In the genomic region with DNA sequence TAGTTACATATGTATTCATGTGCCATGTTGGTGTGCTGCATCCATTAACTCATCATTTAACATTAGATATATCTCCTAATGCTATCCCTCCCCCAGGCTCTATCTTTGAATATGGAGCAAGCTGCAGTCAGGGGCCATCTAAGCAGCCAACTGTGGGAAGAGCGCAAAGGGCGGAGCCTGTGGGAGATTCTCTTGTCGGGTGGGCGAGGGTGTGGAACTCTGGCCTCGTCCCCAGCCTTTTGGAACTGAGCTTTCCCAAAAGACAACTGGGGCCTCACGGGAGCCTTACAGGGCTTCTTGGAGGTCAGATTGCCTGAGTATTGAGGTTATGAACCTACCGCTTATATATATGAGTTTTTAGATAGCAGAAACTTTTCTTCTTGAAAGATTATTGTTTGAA, we compare ENCODE assay signal across 16 cellular contexts.
DNase-seq lines count a peak whose midpoint lies in the region; ATAC-seq and TF ChIP-seq lines count a peak whose summit lies in the region.
"Had no signal": no experiment of that assay in that cellular context is flagged by ENCODE, and none has a peak within 500 bp of the region (broad histone marks: within the 10 kb centered on the region; RNA-seq: fewer than 3 reads in every experiment).

No MANE protein-coding gene starts in this region.

- H3F3A ChIP-seq in neural progenitor cell (ENCODE audit: low read depth) = peaks cover 5% of the 10 kb centered on the region

- DNase-seq in DND-41 = no peak
- peak; percentile 17 for DNase-seq in LHCN-M2 (ENCODE audit: low read depth)
- no peak for DNase-seq in activated CD8-positive, alpha-beta T cell treated with anti-CD3 and anti-CD28 coated beads, Interleukin-2, amount 10 ng/mL, durations not matched to agents 7 days and 5 days
- DNase-seq in neural progenitor cell (ENCODE audit: low spot score) = peak; percentile 19
- DNase-seq in NCI-H2107 treated with DMSO at 0.1 percent for 48 hours (lab: John Stamatoyannopoulos, UW; ENCODE audit: unreplicated experiment) = no peak
- no peak for DNase-seq in occipital lobe (lab: John Stamatoyannopoulos, UW)
- DNase-seq: left cardiac atrium, NCI-H187, NCI-H446, upper lobe of left lung had no signal

- no peaks in the 10 kb centered on the region for H3K9me3 ChIP-seq in DND-41 (ENCODE audit: insufficient read depth, low read length, severe bottlenecking)
- no peaks in the 10 kb centered on the region for H3K9me3 ChIP-seq in neural progenitor cell (ENCODE audit: low read depth)
- H3K9me3 ChIP-seq: breast epithelium, upper lobe of left lung had no signal

- H3K4me1 ChIP-seq in DND-41 (ENCODE audit: insufficient read depth, low read length) = peaks cover 23% of the 10 kb centered on the region
- H3K4me1 ChIP-seq in neural progenitor cell = peaks cover 16% of the 10 kb centered on the region
- H3K4me1 ChIP-seq: breast epithelium, upper lobe of left lung had no signal

- peak overlapping the region; percentile 31 for H3K27ac Mint-ChIP-seq in activated CD8-positive, alpha-beta T cell treated with anti-CD3 and anti-CD28 coated beads, Interleukin-2, amount 10 ng/mL, durations not matched to agents 7 days and 5 days
- H3K27ac Mint-ChIP-seq in neural progenitor cell = peak overlapping the region; percentile 76
- H3K27ac Mint-ChIP-seq: nephron had no signal

- no peaks in the 10 kb centered on the region for H3K36me3 ChIP-seq in DND-41 (ENCODE audit: insufficient read depth, low read length)
- no peaks in the 10 kb centered on the region for H3K36me3 ChIP-seq in neural progenitor cell
- H3K36me3 ChIP-seq: breast epithelium, upper lobe of left lung had no signal

- POLR2A ChIA-PET in activated CD8-positive, alpha-beta T cell treated with anti-CD3 and anti-CD28 coated beads, Interleukin-2, amount 10 ng/mL, durations not matched to agents 7 days and 5 days (lab: Charles Lee) = interaction anchor here (1.0 to 1.3 kb wide), 2 partner anchors 72 to 1134 kb away, joined by 3 to 7 read pairs; no protein-coding TSS in a partner anchor

- CTCF ChIA-PET in activated CD8-positive, alpha-beta T cell treated with anti-CD3 and anti-CD28 coated beads, Interleukin-2, amount 10 ng/mL, durations not matched to agents 7 days and 5 days (lab: Charles Lee) = interaction anchor here (1.0 to 4.1 kb wide), 7 partner anchors 12 to 689 kb away, joined by 3 to 44 read pairs (median 11); partner anchors contain the start of gene KCNH1

- H3K79me2 ChIP-seq in DND-41 (ENCODE audit: insufficient read depth, low read length) (no peaks in the 10 kb centered on the region), neural progenitor cell (ENCODE audit: low read depth) (no peaks in the 10 kb centered on the region)

- H3K36me3 Mint-ChIP-seq in activated CD8-positive, alpha-beta T cell treated with anti-CD3 and anti-CD28 coated beads, Interleukin-2, amount 10 ng/mL, durations not matched to agents 7 days and 5 days (ENCODE audit: low read depth) = no peaks in the 10 kb centered on the region
- H3K36me3 Mint-ChIP-seq in neural progenitor cell = peaks cover 4% of the 10 kb centered on the region

- no peak overlapping the region for H3K4me3 ChIP-seq in DND-41 (ENCODE audit: low read depth in 1 of 2, low read length in 2 of 2)
- no peak overlapping the region for H3K4me3 ChIP-seq in neural progenitor cell
- H3K4me3 ChIP-seq: breast epithelium, coronary artery, upper lobe of left lung had no signal

- H3K27ac ChIP-seq in DND-41 (ENCODE audit: low read length) = peak overlapping the region; percentile 70
- no peak overlapping the region for H3K27ac ChIP-seq in neural progenitor cell
- H3K27ac ChIP-seq: breast epithelium, coronary artery, RWPE1, upper lobe of left lung had no signal

- H3K27me3 ChIP-seq in DND-41 (ENCODE audit: insufficient read depth, low read length, poor library complexity) = no peaks in the 10 kb centered on the region
- no peaks in the 10 kb centered on the region for H3K27me3 ChIP-seq in neural progenitor cell
- H3K27me3 ChIP-seq: breast epithelium, upper lobe of left lung had no signal

- H3K9ac ChIP-seq in DND-41 (ENCODE audit: low read depth, low read length) (peak overlapping the region; percentile 2; the same call in 1 of the 2 replicates), neural progenitor cell (no peak overlapping the region)

- H4K20me1 ChIP-seq in DND-41 (ENCODE audit: insufficient read depth, low read length) (no peaks in the 10 kb centered on the region), neural progenitor cell (ENCODE audit: low read depth) (no peaks in the 10 kb centered on the region)

- peak overlapping the region; percentile 47; the same call in 1 of the 2 replicates for H3K4me2 ChIP-seq in DND-41 (ENCODE audit: insufficient read depth, low read length)
- H3K4me2 ChIP-seq in neural progenitor cell = peak overlapping the region; percentile 51

- H3K4me1 Mint-ChIP-seq in activated CD8-positive, alpha-beta T cell treated with anti-CD3 and anti-CD28 coated beads, Interleukin-2, amount 10 ng/mL, durations not matched to agents 7 days and 5 days (ENCODE audit: low read depth) = peaks cover 18% of the 10 kb centered on the region
- peaks cover 35% of the 10 kb centered on the region for H3K4me1 Mint-ChIP-seq in neural progenitor cell

- H3K4me3 Mint-ChIP-seq in activated CD8-positive, alpha-beta T cell treated with anti-CD3 and anti-CD28 coated beads, Interleukin-2, amount 10 ng/mL, durations not matched to agents 7 days and 5 days = no peak overlapping the region
- no peak overlapping the region for H3K4me3 Mint-ChIP-seq in neural progenitor cell
- H3K4me3 Mint-ChIP-seq: H9, nephron had no signal

- H2AFZ ChIP-seq in DND-41 (ENCODE audit: low read depth, low read length) (peak overlapping the region; percentile 40; the same call in 1 of the 2 replicates), neural progenitor cell (replicated peaks) (no peak overlapping the region)

- no peak for ATAC-seq in DND-41 (ENCODE audit: insufficient read depth, low read depth)
- no peak for ATAC-seq in activated CD8-positive, alpha-beta T cell treated with anti-CD3 and anti-CD28 coated beads, Interleukin-2, amount 10 ng/mL, durations not matched to agents 7 days and 5 days
- no peak for ATAC-seq in HG02759 (IDR thresholded peaks at IDR 0.05; ENCODE audit: unreplicated experiment)
- ATAC-seq: left cardiac atrium had no signal

- TF ChIP-seq CTCF in DND-41 (IDR thresholded peaks at IDR 0.05; ENCODE audit: borderline replicate concordance, extremely low read depth, low read length, poor library complexity, severe bottlenecking) (no peak), neural progenitor cell (IDR thresholded peaks at IDR 0.05) (no peak)

- no peaks in the 10 kb centered on the region for H3K27me3 Mint-ChIP-seq in activated CD8-positive, alpha-beta T cell treated with anti-CD3 and anti-CD28 coated beads, Interleukin-2, amount 10 ng/mL, durations not matched to agents 7 days and 5 days (ENCODE audit: low read depth)
- H3K27me3 Mint-ChIP-seq in neural progenitor cell (ENCODE audit: insufficient read depth, low read depth) = peaks cover under 1% of the 10 kb centered on the region

- H3K9me3 Mint-ChIP-seq in activated CD8-positive, alpha-beta T cell treated with anti-CD3 and anti-CD28 coated beads, Interleukin-2, amount 10 ng/mL, durations not matched to agents 7 days and 5 days (ENCODE audit: insufficient read depth) = no peaks in the 10 kb centered on the region
- peaks cover 3% of the 10 kb centered on the region for H3K9me3 Mint-ChIP-seq in neural progenitor cell
- H3K9me3 Mint-ChIP-seq: H9, nephron had no signal

Comparison
In these comparisons a context has a peak if more than half of its experiments do, and no peak if none do; other contexts are left out.
1. DNase-seq: peak in LHCN-M2 (single experiment) and neural progenitor cell (single experiment); none in DND-41 (single experiment), activated CD8-positive, alpha-beta T cell treated with anti-CD3 and anti-CD28 coated beads, Interleukin-2, amount 10 ng/mL, durations not matched to agents 7 days and 5 days (single experiment), NCI-H2107 treated with DMSO at 0.1 percent for 48 hours (single experiment) and occipital lobe (single experiment).